ENCODE assay signal across 21 cellular contexts in the genomic region with DNA sequence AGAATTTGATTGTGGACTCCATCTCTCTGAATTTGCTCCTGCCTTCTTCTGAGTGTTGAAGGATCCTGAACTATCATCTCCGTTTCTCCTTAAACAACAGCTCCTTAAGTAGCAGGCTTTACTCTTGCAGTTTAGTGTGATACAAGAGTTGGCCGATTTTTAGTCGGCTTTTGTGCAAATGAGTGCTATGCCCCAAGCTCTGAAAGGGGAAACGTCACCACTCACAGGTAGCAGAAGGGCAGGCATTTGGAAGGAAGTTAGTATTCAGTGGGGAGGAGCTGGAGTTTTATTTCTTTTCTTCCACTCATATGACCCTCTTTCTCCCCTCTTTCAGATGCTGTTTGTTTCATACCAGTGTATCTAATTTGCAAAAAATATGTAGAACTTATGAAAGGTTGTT. TPM values are rescaled to one million over a fixed set of nuclear protein-coding genes. Genes with fewer than 3 reads are reported as not detected.
DNase-seq lines count a peak whose midpoint lies in the region; ATAC-seq, FAIRE-seq and TF ChIP-seq lines count a peak whose summit lies in the region.
"Had no signal": no experiment of that assay in that cellular context is flagged by ENCODE, and none has a peak within 500 bp of the region (broad histone marks: within the 10 kb centered on the region; RNA-seq: fewer than 3 reads in every experiment).

No MANE protein-coding gene starts in this region.

- H3F3A ChIP-seq in GM23338 (replicated peaks; ENCODE audit: low read depth) (no peaks in the 10 kb centered on the region), MM.1S (ENCODE audit: insufficient read depth, low read length) (no peaks in the 10 kb centered on the region), neural progenitor cell (ENCODE audit: low read depth) (no peaks in the 10 kb centered on the region)

- no peak overlapping the region for H3T11ph ChIP-seq in H9 (ENCODE audit: low read length)

- H3K9me3 ChIP-seq in MM.1S (replicated peaks; ENCODE audit: insufficient read depth, low read length) (no peaks in the 10 kb centered on the region), H1 (ENCODE audit: insufficient read depth in 2 of 2, low read depth in 1 of 2, low read length in 1 of 2) (no peaks in the 10 kb centered on the region), neural progenitor cell (ENCODE audit: low read depth) (no peaks in the 10 kb centered on the region), H9 (ENCODE audit: control insufficient read depth, low read depth, low read length) (no peaks in the 10 kb centered on the region)

- no peak for FAIRE-seq in H1 (lab: Jason Lieb, UNC)
- FAIRE-seq: A204.1, GM12878, HepG2 had no signal

- H3K36me3 Mint-ChIP-seq in GM23338 (ENCODE audit: low read depth) (no peaks in the 10 kb centered on the region), neural progenitor cell (no peaks in the 10 kb centered on the region), H9 (ENCODE audit: insufficient read depth in 1 of 3, low read depth in 3 of 3) (no peaks in the 10 kb centered on the region)

- H3K4me1 Mint-ChIP-seq in GM23338 = no peaks in the 10 kb centered on the region
- H3K4me1 Mint-ChIP-seq in neural progenitor cell = peaks cover 7% of the 10 kb centered on the region
- no peaks in the 10 kb centered on the region for H3K4me1 Mint-ChIP-seq in H9

- H2AFZ ChIP-seq in GM23338 (peak overlapping the region; percentile 60; the same call in 1 of the 2 replicates), MM.1S (ENCODE audit: low read length) (no peak overlapping the region), H1 (ENCODE audit: low read length) (peak overlapping the region; percentile 99), neural progenitor cell (replicated peaks) (peak overlapping the region; percentile 52), H9 (ENCODE audit: low read length) (no peak overlapping the region)
- H2AFZ ChIP-seq: GM23248 had no signal

- TF ChIP-seq POLR2A in H1 (IDR thresholded peaks at IDR 0.05; ENCODE audit: control extremely low read depth in 1 of 2, low read depth in 2 of 2, low read length in 2 of 2) = no peak

- CTCF ChIA-PET in H1 (lab: Charles Lee; ENCODE audit: partially characterized antibody) = interaction anchor here (1.3 to 1.7 kb wide), 3 partner anchors 11 to 193 kb away, joined by 3 to 4 read pairs (median 4); no protein-coding TSS in a partner anchor

- H3K79me1 ChIP-seq in H1 (ENCODE audit: low read depth, low read length) = no peaks in the 10 kb centered on the region
- no peaks in the 10 kb centered on the region for H3K79me1 ChIP-seq in H9 (ENCODE audit: insufficient read depth, low read depth, low read length, poor library complexity, severe bottlenecking)

- TF ChIP-seq RAD21 in H1 (IDR thresholded peaks at IDR 0.05 in 1 of 2, conservative IDR thresholded peaks at IDR 0.05 in 1 of 2; ENCODE audit: low read depth in 2 of 2, low read length in 2 of 2) = no peak

- H3K9me3 Mint-ChIP-seq in GM23338 = no peaks in the 10 kb centered on the region
- no peaks in the 10 kb centered on the region for H3K9me3 Mint-ChIP-seq in neural progenitor cell
- no peaks in the 10 kb centered on the region for H3K9me3 Mint-ChIP-seq in H9
- H3K9me3 Mint-ChIP-seq: CD4-positive, alpha-beta T cell had no signal

- H2BK12ac ChIP-seq in H1 (ENCODE audit: low read depth, low read length) = no peak overlapping the region
- H2BK12ac ChIP-seq in H9 (ENCODE audit: insufficient read length, low read depth, low read length) = no peak overlapping the region

- no peak overlapping the region for H4K8ac ChIP-seq in H1 (ENCODE audit: extremely low read depth, insufficient read depth, low read length)
- no peak overlapping the region for H4K8ac ChIP-seq in H9 (replicated peaks; ENCODE audit: insufficient read length, low read depth, low read length)

- no peak overlapping the region for H2BK20ac ChIP-seq in H1 (ENCODE audit: low read length)
- no peak overlapping the region for H2BK20ac ChIP-seq in H9 (ENCODE audit: low read depth, low read length, poor library complexity, severe bottlenecking)

- no peak overlapping the region for H4K5ac ChIP-seq in H1 (ENCODE audit: insufficient read length, low read depth, low read length)
- no peak overlapping the region for H4K5ac ChIP-seq in H9 (ENCODE audit: insufficient read length, low read depth, low read length)

- H3K36me3 ChIP-seq in GM23338 (ENCODE audit: insufficient read depth) (no peaks in the 10 kb centered on the region), MM.1S (replicated peaks; ENCODE audit: insufficient read depth, low read length) (no peaks in the 10 kb centered on the region), H1 (ENCODE audit: control insufficient read depth in 2 of 4, insufficient read depth in 4 of 4, low read length in 3 of 4) (no peaks in the 10 kb centered on the region), neural progenitor cell (no peaks in the 10 kb centered on the region)

- H3K27me3 Mint-ChIP-seq in GM23338 (ENCODE audit: insufficient read depth, low read depth, poor library complexity) = no peaks in the 10 kb centered on the region
- no peaks in the 10 kb centered on the region for H3K27me3 Mint-ChIP-seq in neural progenitor cell (ENCODE audit: insufficient read depth, low read depth)
- no peaks in the 10 kb centered on the region; the same call in 1 of the 2 replicates for H3K27me3 Mint-ChIP-seq in H9 (ENCODE audit: low read depth)

- ATAC-seq in GM23338 (no peak), GM19351 (IDR thresholded peaks at IDR 0.05; ENCODE audit: unreplicated experiment) (no peak)
- ATAC-seq: GM12878, HepG2 had no signal

- H3K27ac Mint-ChIP-seq in GM23338 (no peak overlapping the region), neural progenitor cell (no peak overlapping the region), H9 (no peak overlapping the region)
- H3K27ac Mint-ChIP-seq: CD4-positive, alpha-beta T cell had no signal

- H3K27ac ChIP-seq in GM23338 (ENCODE audit: low read depth) (no peak overlapping the region), MM.1S (ENCODE audit: low read length) (no peak overlapping the region), H1 (ENCODE audit: low read depth, low read length) (no peak overlapping the region), neural progenitor cell (no peak overlapping the region), H9 (ENCODE audit: insufficient read length, low read depth, low read length) (no peak overlapping the region)
- H3K27ac ChIP-seq: C4-2B, GM23248 had no signal

- no peak overlapping the region for H3K9ac ChIP-seq in MM.1S (ENCODE audit: low read length)
- H3K9ac ChIP-seq in H1 (replicated peaks in 1 of 4; ENCODE audit: extremely low read depth in 1 of 4, low read depth in 3 of 4, low read length in 3 of 4) = no peak overlapping the region
- H3K9ac ChIP-seq in neural progenitor cell = no peak overlapping the region
- H3K9ac ChIP-seq in H9 (ENCODE audit: extremely low read depth, insufficient read length, low read length) = no peak overlapping the region
- H3K9ac ChIP-seq: GM23248 had no signal

- no peak overlapping the region for H2BK5ac ChIP-seq in H1 (ENCODE audit: low read depth, low read length)
- no peak overlapping the region for H2BK5ac ChIP-seq in H9 (ENCODE audit: insufficient read length, low read length)

- H3K27me3 ChIP-seq in GM23338 (ENCODE audit: insufficient read depth) (no peaks in the 10 kb centered on the region), MM.1S (replicated peaks; ENCODE audit: insufficient read depth, low read length) (no peaks in the 10 kb centered on the region), H1 (replicated peaks in 1 of 4; ENCODE audit: control insufficient read depth in 3 of 4, extremely low read depth in 1 of 4, insufficient read depth in 3 of 4, low read length in 3 of 4) (no peaks in the 10 kb centered on the region), neural progenitor cell (no peaks in the 10 kb centered on the region), H9 (ENCODE audit: insufficient read depth, low read length) (no peaks in the 10 kb centered on the region)

- POLR2A ChIA-PET in H1 (lab: Charles Lee; ENCODE audit: partially characterized antibody) = interaction anchor here (0.6 kb wide), 1 partner anchor 232 kb away, joined by 3 read pairs; no protein-coding TSS in a partner anchor

- H3K4ac ChIP-seq in H1 (replicated peaks; ENCODE audit: insufficient read length, low read depth, low read length) = no peak overlapping the region
- no peak overlapping the region for H3K4ac ChIP-seq in H9 (ENCODE audit: low read depth, low read length)

- no peaks in the 10 kb centered on the region for H3K79me2 ChIP-seq in GM23338 (replicated peaks; ENCODE audit: insufficient read depth)
- H3K79me2 ChIP-seq in MM.1S (ENCODE audit: low read length) = no peaks in the 10 kb centered on the region
- no peaks in the 10 kb centered on the region for H3K79me2 ChIP-seq in H1 (ENCODE audit: control insufficient read depth in 1 of 2, insufficient read depth in 2 of 2, low read length in 2 of 2)
- no peaks in the 10 kb centered on the region for H3K79me2 ChIP-seq in neural progenitor cell (ENCODE audit: low read depth)
- no peaks in the 10 kb centered on the region for H3K79me2 ChIP-seq in H9 (ENCODE audit: insufficient read depth, low read length)

- H3K4me2 ChIP-seq in GM23338 (no peak overlapping the region), MM.1S (ENCODE audit: low read depth, low read length) (no peak overlapping the region), H1 (ENCODE audit: insufficient read depth in 1 of 2, low read depth in 2 of 2, low read length in 2 of 2) (no peak overlapping the region), neural progenitor cell (no peak overlapping the region), H9 (ENCODE audit: insufficient read depth, insufficient read length, low read length) (no peak overlapping the region)

- H3K4me1 ChIP-seq in GM23338 (ENCODE audit: insufficient read depth) (no peaks in the 10 kb centered on the region), MM.1S (ENCODE audit: low read length) (no peaks in the 10 kb centered on the region), H1 (replicated peaks in 1 of 4; ENCODE audit: control insufficient read depth in 3 of 4, insufficient read depth in 4 of 4, low read length in 3 of 4) (no peaks in the 10 kb centered on the region), neural progenitor cell (no peaks in the 10 kb centered on the region), H9 (ENCODE audit: insufficient read depth, low read length) (no peaks in the 10 kb centered on the region)

- no peaks in the 10 kb centered on the region for H3K23me2 ChIP-seq in H1 (ENCODE audit: low read depth, low read length)
- H3K23me2 ChIP-seq in H9 (ENCODE audit: insufficient read length, low read depth, low read length, poor library complexity, severe bottlenecking) = no peaks in the 10 kb centered on the region

- no peak overlapping the region for H3K4me3 ChIP-seq in GM23338
- no peak overlapping the region for H3K4me3 ChIP-seq in MM.1S (ENCODE audit: low read length)
- H3K4me3 ChIP-seq in H1 (ENCODE audit: extremely low read depth in 1 of 4, insufficient read depth in 2 of 4, low read depth in 3 of 4, low read length in 4 of 4) = no peak overlapping the region
- no peak overlapping the region for H3K4me3 ChIP-seq in neural progenitor cell
- H3K4me3 ChIP-seq: GM12878, GM23248 had no signal

- H3K14ac ChIP-seq in H1 (ENCODE audit: insufficient read length) = no peak overlapping the region
- H3K14ac ChIP-seq in H9 (ENCODE audit: insufficient read depth, low read length) = no peak overlapping the region

- H2BK120ac ChIP-seq in H1 (replicated peaks; ENCODE audit: low read depth, low read length) = no peak overlapping the region
- H2BK120ac ChIP-seq in H9 (ENCODE audit: low read depth, low read length, poor library complexity, severe bottlenecking) = no peak overlapping the region

- H4K91ac ChIP-seq in H1 (replicated peaks; ENCODE audit: insufficient read length, low read length) (no peak overlapping the region), H9 (ENCODE audit: insufficient read length, low read depth, low read length) (no peak overlapping the region)

- H4K20me1 ChIP-seq in GM23338 (replicated peaks; ENCODE audit: insufficient read depth) (no peaks in the 10 kb centered on the region), MM.1S (ENCODE audit: insufficient read depth, low read length) (no peaks in the 10 kb centered on the region), H1 (replicated peaks in 1 of 2; ENCODE audit: control insufficient read depth in 1 of 2, insufficient read depth in 2 of 2, low read length in 2 of 2) (no peaks in the 10 kb centered on the region), neural progenitor cell (ENCODE audit: low read depth) (no peaks in the 10 kb centered on the region), H9 (ENCODE audit: control insufficient read depth, insufficient read depth, insufficient read length) (no peaks in the 10 kb centered on the region)

- H3K9me2 ChIP-seq in GM23338 (ENCODE audit: insufficient read depth) (no peaks in the 10 kb centered on the region), MM.1S (replicated peaks; ENCODE audit: insufficient read depth, low read length) (no peaks in the 10 kb centered on the region)

- H3K23ac ChIP-seq in H1 (ENCODE audit: insufficient read length) (no peak overlapping the region), H9 (ENCODE audit: insufficient read length, low read depth, low read length) (no peak overlapping the region)

- H3K18ac ChIP-seq in H1 (ENCODE audit: extremely low read depth, low read length) (no peak overlapping the region), H9 (ENCODE audit: insufficient read length, low read depth, low read length) (no peak overlapping the region)

- DNase-seq in GM23338 (ENCODE audit: low spot score) = no peak
- DNase-seq in MM.1S = peak; percentile 19
- DNase-seq in H1 (ENCODE audit: low read depth in 1 of 2, low spot score in 2 of 2) = no peak
- no peak for DNase-seq in neural progenitor cell (ENCODE audit: low spot score)
- DNase-seq in nucleus accumbens (lab: John Stamatoyannopoulos, UW) = no peak
- DNase-seq in H9 = no peak
- DNase-seq in activated T-cell treated with anti-CD3 and anti-CD28 coated beads, Interleukin-2, amount 50 U/mL, for 48 hours = no peak
- DNase-seq: ACHN; CD4-positive, alpha-beta T cell; DMS153; DMS79; GDM1; GM23248; H7 had no signal

- no peak overlapping the region for H3K56ac ChIP-seq in H1 (replicated peaks; ENCODE audit: insufficient read length, low read depth, low read length)
- no peak overlapping the region for H3K56ac ChIP-seq in H9 (ENCODE audit: insufficient read length, low read depth, low read length)

- no peak for TF ChIP-seq EP300 in H1 (IDR thresholded peaks at IDR 0.05; ENCODE audit: borderline replicate concordance in 1 of 2, low read depth in 2 of 2, low read length in 2 of 2)

- H3K4me3 Mint-ChIP-seq in GM23338 (no peak overlapping the region), neural progenitor cell (no peak overlapping the region), H9 (no peak overlapping the region)
- H3K4me3 Mint-ChIP-seq: CD4-positive, alpha-beta T cell had no signal

- 60% methylated on average over 4 of the region's 4 CpGs; no CpG with 5 or more reads in 1 of the 2 experiments for WGBS in H1 (ENCODE audit: extremely low coverage in 1 of 2, insufficient coverage in 1 of 2, insufficient read length in 1 of 2, insufficient replicate concordance in 2 of 2, low coverage in 1 of 2, low lambda C conversion rate in 2 of 2, missing lambda C conversion rate in 1 of 2), 2 experiments
- WGBS in H9 (ENCODE audit: extremely low coverage, insufficient read length, low lambda C conversion rate) = no CpG with 5 or more reads among the region's 4 CpGs

- H2BK15ac ChIP-seq in H1 (ENCODE audit: low read length) = no peak overlapping the region
- no peak overlapping the region for H2BK15ac ChIP-seq in H9 (ENCODE audit: low read depth, low read length)

- H2AK5ac ChIP-seq in H1 (ENCODE audit: low read depth, low read length) (no peak overlapping the region), H9 (ENCODE audit: insufficient read length, low read length) (no peak overlapping the region)

- TF ChIP-seq CTCF in GM23338 (conservative IDR thresholded peaks at IDR 0.05; ENCODE audit: low read depth in 2 of 2) = no peak
- TF ChIP-seq CTCF in MM.1S (IDR thresholded peaks at IDR 0.05; ENCODE audit: low read length) = no peak
- no peak for TF ChIP-seq CTCF in H1 (IDR thresholded peaks at IDR 0.05; ENCODE audit: control extremely low read depth in 1 of 3, insufficient read depth in 1 of 3, low read depth in 1 of 3, low read length in 3 of 3)
- no peak for TF ChIP-seq CTCF in neural progenitor cell (IDR thresholded peaks at IDR 0.05)
- TF ChIP-seq CTCF in H9 (conservative IDR thresholded peaks at IDR 0.05) = no peak

RNA-seq across cellular contexts. Expression of a gene that starts 36.5 kb away (rescaled TPM):
- not detected in 2 replicates for total RNA-seq in GM23338 (2014; rRNA removed; shearing (Covaris generic))
- not detected in 2 replicates for polyA plus RNA-seq in GM23338 (2016; fragmentation: Nextera tagmentation; extraction: Ambion mirVana)
- total RNA-seq in H1 (2021; fragmentation: NEBNext Ultra II Directional; extraction: Animal tissue kit (Norgen Biotek cat#: 25700)) = not detected in 2 replicates
- polyA plus RNA-seq in H1 (2011; rRNA removed) = not detected in 2 replicates
- not detected for polyA plus RNA-seq in H1 (2011; cell fraction: cytosol; rRNA removed)
- not detected for polyA plus RNA-seq in H1 (2011; cell fraction: nucleus; rRNA removed)
- not detected in 4 replicates for polyA plus RNA-seq in H1 (2012, experiment 1 of 2)
- polyA plus RNA-seq in H1 (2012, experiment 2 of 2) = not detected
- not detected for polyA plus RNA-seq in H1 (2013, experiment 1 of 2)
- polyA plus RNA-seq in H1 (2013, experiment 2 of 2) = not detected
- polyA minus RNA-seq in H1 (2011; rRNA and poly(A)+ RNA removed) = not detected in 2 replicates
- not detected for polyA minus RNA-seq in H1 (2011; cell fraction: cytosol; rRNA and poly(A)+ RNA removed)
- polyA minus RNA-seq in H1 (2011; cell fraction: nucleus; rRNA and poly(A)+ RNA removed) = not detected
- total RNA-seq in neural progenitor cell (ENCODE audit: low replicate concordance) = not detected in 2 replicates
- total RNA-seq in H9 (2021) = not detected in 2 replicates
- total RNA-seq: CD4-positive, alpha-beta T cell; Daoy; GM12878; GM23248; H7; HepG2 had no signal
- polyA plus RNA-seq: BJ, GM12878, GM23248, HepG2 had no signal

RNA-seq across cellular contexts. Expression of a gene that starts 51.9 kb away (rescaled TPM):
- total RNA-seq in GM23338 (2014; rRNA removed; shearing (Covaris generic)) = not detected in 2 replicates
- polyA plus RNA-seq in GM23338 (2016; fragmentation: Nextera tagmentation; extraction: Ambion mirVana) (not detected in 2 replicates), H1 (2011; rRNA removed) (0.02 TPM in 1 of 2 replicates, not detected in the other)
- total RNA-seq in H1 (2021; fragmentation: NEBNext Ultra II Directional; extraction: Animal tissue kit (Norgen Biotek cat#: 25700)) = 0.17 TPM in 1 of 2 replicates, not detected in the other
- not detected for polyA plus RNA-seq in H1 (2011; cell fraction: cytosol; rRNA removed)
- polyA plus RNA-seq in H1 (2011; cell fraction: nucleus; rRNA removed) = 0.07 TPM
- polyA plus RNA-seq in H1 (2012, experiment 1 of 2) = not detected in 4 replicates
- polyA plus RNA-seq in H1 (2012, experiment 2 of 2) = not detected
- 0.26 TPM for polyA plus RNA-seq in H1 (2013, experiment 1 of 2)
- polyA plus RNA-seq in H1 (2013, experiment 2 of 2) = 0.15 TPM
- 0.44 TPM in 1 of 2 replicates, not detected in the other for polyA minus RNA-seq in H1 (2011; rRNA and poly(A)+ RNA removed)
- not detected for polyA minus RNA-seq in H1 (2011; cell fraction: cytosol; rRNA and poly(A)+ RNA removed)
- polyA minus RNA-seq in H1 (2011; cell fraction: nucleus; rRNA and poly(A)+ RNA removed) = not detected
- total RNA-seq in neural progenitor cell (ENCODE audit: low replicate concordance) (not detected in 2 replicates), H9 (2021) (0.11 and 0.42 TPM in 2 replicates)
- total RNA-seq: CD4-positive, alpha-beta T cell; GM12878; GM23248; H7; HepG2 had no signal
- polyA plus RNA-seq: BJ, GM12878, GM23248, HepG2 had no signal

Comparison
In these comparisons a context has a peak if more than half of its experiments do, and no peak if none do; other contexts are left out.
1. H2AFZ ChIP-seq: peak in GM23338 (single experiment), H1 (single experiment) and neural progenitor cell (single experiment); none in MM.1S (single experiment) and H9 (single experiment).